ENCODE assay signal across 15 cellular contexts in genomic region chr15:63595688-63596087, GRCh38. TPM values are rescaled to one million over a fixed set of nuclear protein-coding genes. Genes with fewer than 3 reads are reported as not detected.
A peak's percentile ranks its signal among the peaks of the same experiment; 100 is the strongest.
DNase-seq lines count a peak whose midpoint lies in the region; ATAC-seq and TF ChIP-seq lines count a peak whose summit lies in the region.
"Had no signal": no experiment of that assay in that cellular context is flagged by ENCODE, and none has a peak within 500 bp of the region (broad histone marks: within the 10 kb centered on the region; RNA-seq: fewer than 3 reads in every experiment).

No MANE protein-coding gene starts in this region.

- no peaks in the 10 kb centered on the region for H3K27me3 ChIP-seq in BLaER1
- no peaks in the 10 kb centered on the region for H3K27me3 ChIP-seq in CD8-positive, alpha-beta T cell (ENCODE audit: insufficient read depth, low read length)
- no peaks in the 10 kb centered on the region for H3K27me3 ChIP-seq in prostate gland (replicated peaks; ENCODE audit: insufficient read depth)

- H3K4me3 Mint-ChIP-seq in CD8-positive, alpha-beta T cell: no peak overlapping the region
- H3K4me3 Mint-ChIP-seq in central memory CD8-positive, alpha-beta T cell: no peak overlapping the region
- no peak overlapping the region for H3K4me3 Mint-ChIP-seq in progenitor cell of endocrine pancreas (ENCODE audit: low read depth)
- H3K4me3 Mint-ChIP-seq: activated T-helper 1 cell treated with anti-CD3 and anti-CD28 coated beads, Interleukin-12 subunit alpha, Interleukin-12 subunit beta, Interleukin-2, Interleukin-4 antibody, amounts not matched to agents 30 ng/mL and 10 ng/mL and 1 ng/mL, durations not matched to agents 14 hours and 24 hours and 36 hours had no signal

- no peak overlapping the region for H3K9ac ChIP-seq in BLaER1

- H3K4me1 Mint-ChIP-seq in CD8-positive, alpha-beta T cell (ENCODE audit: low read depth): peaks cover 70% of the 10 kb centered on the region
- H3K4me1 Mint-ChIP-seq in central memory CD8-positive, alpha-beta T cell: peaks cover 42% of the 10 kb centered on the region
- H3K4me1 Mint-ChIP-seq in progenitor cell of endocrine pancreas (ENCODE audit: low read depth): peaks cover 25% of the 10 kb centered on the region

- peaks cover 38% of the 10 kb centered on the region for H3K4me1 ChIP-seq in BLaER1
- H3K4me1 ChIP-seq in CD8-positive, alpha-beta T cell (ENCODE audit: insufficient read depth, low read length): peaks cover 32% of the 10 kb centered on the region
- peaks cover 20% of the 10 kb centered on the region for H3K4me1 ChIP-seq in prostate gland (replicated peaks)

- H4K20me1 ChIP-seq in BLaER1: peaks cover 16% of the 10 kb centered on the region

- no peak for DNase-seq in CD8-positive, alpha-beta T cell
- no peak for DNase-seq in central memory CD8-positive, alpha-beta T cell (ENCODE audit: low spot score in 2 of 2)
- no peak for DNase-seq in prostate gland (ENCODE audit: low spot score)
- no peak for DNase-seq in cerebellar cortex (ENCODE audit: low spot score)
- DNase-seq in progenitor cell of endocrine pancreas (ENCODE audit: low spot score, unreplicated experiment): no peak
- no peak for DNase-seq in COR-L47 (lab: John Stamatoyannopoulos, UW)
- DNase-seq: mesendoderm; NCI-H1105; NCI-H2171 treated with DMSO at 0.1 percent for 48 hours; stimulated activated CD4-positive, alpha-beta T cell treated with anti-CD3 and anti-CD28 coated beads, Interleukin-1b, Interleukin-23, amount 100 ng/mL, for 48 hours; SW 1271 had no signal

- POLR2A ChIA-PET in CD8-positive, alpha-beta T cell (lab: Charles Lee): interaction anchor here (1.6 kb wide), 1 partner anchor 108 kb away, joined by 4 read pairs; no protein-coding TSS in a partner anchor

- peak overlapping the region; percentile 60 for H3K27ac Mint-ChIP-seq in CD8-positive, alpha-beta T cell
- peak overlapping the region; percentile 65 for H3K27ac Mint-ChIP-seq in central memory CD8-positive, alpha-beta T cell (ENCODE audit: low read depth)
- no peak overlapping the region for H3K27ac Mint-ChIP-seq in progenitor cell of endocrine pancreas
- H3K27ac Mint-ChIP-seq: activated T-helper 1 cell treated with anti-CD3 and anti-CD28 coated beads, Interleukin-12 subunit alpha, Interleukin-12 subunit beta, Interleukin-2, Interleukin-4 antibody, amounts not matched to agents 30 ng/mL and 10 ng/mL and 1 ng/mL, durations not matched to agents 14 hours and 24 hours and 36 hours had no signal

- no peak for ATAC-seq in CD8-positive, alpha-beta T cell
- no peak for ATAC-seq in central memory CD8-positive, alpha-beta T cell (replicated peaks; ENCODE audit: extremely low read depth, poor library complexity, severe bottlenecking)
- no peak for ATAC-seq in HG03097 (IDR thresholded peaks at IDR 0.05; ENCODE audit: low FRiP score, unreplicated experiment)

- TF ChIP-seq POLR2A in prostate gland (IDR thresholded peaks at IDR 0.05): no peak

- 0 out of 2 replicates have a peak overlapping the region, but pooled peaks have one; percentile 33 for H3K27ac ChIP-seq in BLaER1
- no peak overlapping the region for H3K27ac ChIP-seq in CD8-positive, alpha-beta T cell (ENCODE audit: low read depth, low read length)
- H3K27ac ChIP-seq in prostate gland: peak overlapping the region; percentile 88 to 89
- H3K27ac ChIP-seq: C4-2B had no signal

- H3K9me3 ChIP-seq in BLaER1 (no peaks in the 10 kb centered on the region), prostate gland (no peaks in the 10 kb centered on the region)
- H3K9me3 ChIP-seq in CD8-positive, alpha-beta T cell (ENCODE audit: low read length): no peaks in the 10 kb centered on the region

- peaks cover 46% of the 10 kb centered on the region for H3K36me3 ChIP-seq in BLaER1
- peaks cover 10% of the 10 kb centered on the region for H3K36me3 ChIP-seq in CD8-positive, alpha-beta T cell (ENCODE audit: insufficient read depth, low read length)
- H3K36me3 ChIP-seq in prostate gland: peaks cover 0 to 3% of the 10 kb centered on the region in 2 donors

- H3K9me3 Mint-ChIP-seq in CD8-positive, alpha-beta T cell: no peaks in the 10 kb centered on the region
- H3K9me3 Mint-ChIP-seq in central memory CD8-positive, alpha-beta T cell: no peaks in the 10 kb centered on the region
- H3K9me3 Mint-ChIP-seq in progenitor cell of endocrine pancreas (ENCODE audit: low read depth): no peaks in the 10 kb centered on the region
- H3K9me3 Mint-ChIP-seq: activated T-helper 1 cell treated with anti-CD3 and anti-CD28 coated beads, Interleukin-12 subunit alpha, Interleukin-12 subunit beta, Interleukin-2, Interleukin-4 antibody, amounts not matched to agents 30 ng/mL and 10 ng/mL and 1 ng/mL, durations not matched to agents 14 hours and 24 hours and 36 hours had no signal

- H3K4me3 ChIP-seq in BLaER1 (no peak overlapping the region), prostate gland (no peak overlapping the region)
- no peak overlapping the region for H3K4me3 ChIP-seq in CD8-positive, alpha-beta T cell (ENCODE audit: low read depth, low read length)

- WGBS in prostate gland: 71% methylated on average over 1 of the region's 1 CpG

- H3K27me3 Mint-ChIP-seq in CD8-positive, alpha-beta T cell (ENCODE audit: low read depth): no peaks in the 10 kb centered on the region
- no peaks in the 10 kb centered on the region for H3K27me3 Mint-ChIP-seq in central memory CD8-positive, alpha-beta T cell
- no peaks in the 10 kb centered on the region for H3K27me3 Mint-ChIP-seq in progenitor cell of endocrine pancreas

- peak overlapping the region; percentile 41 for H3K4me2 ChIP-seq in BLaER1

- peaks cover 38% of the 10 kb centered on the region for H3K36me3 Mint-ChIP-seq in CD8-positive, alpha-beta T cell
- H3K36me3 Mint-ChIP-seq in central memory CD8-positive, alpha-beta T cell (ENCODE audit: insufficient read depth): peaks cover 41% of the 10 kb centered on the region
- peaks cover 18% of the 10 kb centered on the region for H3K36me3 Mint-ChIP-seq in progenitor cell of endocrine pancreas (ENCODE audit: insufficient read depth)

- TF ChIP-seq CTCF in CD8-positive, alpha-beta T cell (IDR thresholded peaks at IDR 0.05): no peak
- TF ChIP-seq CTCF in prostate gland (IDR thresholded peaks at IDR 0.05) (no peak), progenitor cell of endocrine pancreas (IDR thresholded peaks at IDR 0.05; ENCODE audit: unreplicated experiment) (no peak)

- intact Hi-C loops in CD8-positive, alpha-beta T cell (cut with DNase I, micrococcal nuclease): loop anchor here in 1 of 2 experiments (5.0 kb wide), 1 partner anchor 128 kb away; no protein-coding TSS in a partner anchor
- intact Hi-C loops in prostate gland (cut with DNase I): loop anchor here (1.0 to 5.0 kb wide), 3 partner anchors 91 to 308 kb away; partner anchors contain the start of gene USP3

- CTCF ChIA-PET in CD8-positive, alpha-beta T cell (lab: Charles Lee): interaction anchor here (1.2 to 10.0 kb wide), 5 partner anchors 15 to 129 kb away, joined by 3 to 69 read pairs (median 4); no protein-coding TSS in a partner anchor

RNA-seq across cellular contexts. Expression of gene FBXL22, which starts 1.5 kb away (rescaled TPM):
- 1 to 10 TPM in 1 of 2 experiments, under 1 TPM in 1; 0.68 to 1.7 TPM for total RNA-seq in CD8-positive, alpha-beta T cell
- total RNA-seq in prostate gland: 10 to 100 TPM; 12.5 to 39.6 TPM
- 0.29 and 0.31 TPM in 2 replicates for total RNA-seq in progenitor cell of endocrine pancreas

Comparison
In these comparisons a context has a peak if more than half of its experiments do, and no peak if none do; other contexts are left out.
1. RNA of gene FBXL22, which starts 1.5 kb away (total RNA-seq): 12.5 to 39.6 TPM in prostate gland; 0.68 to 1.7 TPM in CD8-positive, alpha-beta T cell and 0.29 to 0.31 TPM in progenitor cell of endocrine pancreas; every median in the first group is over 4 times any median in the second.